ENCODE assay signal across 1 cellular context in genomic region chr2:64525323-64525625, GRCh38.
A peak's percentile ranks its signal among the peaks of the same experiment; 100 is the strongest.
TF ChIP-seq lines count a peak whose summit lies in the region.

No MANE protein-coding gene starts in this region.

TF ChIP-seq in K562, 482 proteins besides CTCF, POLR2A, EP300 and RAD21 (continued from another document):
- TF ChIP-seq JUND (IDR thresholded peaks at IDR 0.05; ENCODE audit: borderline replicate concordance, low read depth, low read length) (peak; percentile 73; the same call in 1 of the 2 replicates), JUND (tag; IDR thresholded peaks at IDR 0.05; ENCODE audit: borderline replicate concordance, low read depth, low read length) (peak; percentile 63; the same call in 1 of the 3 replicates), SPI1 (IDR thresholded peaks at IDR 0.05; ENCODE audit: borderline replicate concordance, low read depth, low read length) (no peak), ZNF609 (CRISPR knock-in tag; IDR thresholded peaks at IDR 0.05; ENCODE audit: borderline replicate concordance) (no peak), ZBTB7A (IDR thresholded peaks at IDR 0.05; ENCODE audit: borderline replicate concordance, control insufficient read depth, low read depth, low read length) (no peak), ZNF696 (CRISPR knock-in tag; conservative IDR thresholded peaks at IDR 0.05) (no peak), ATF3 (IDR thresholded peaks at IDR 0.05) (peak; percentile 74), ATF3 (CRISPR knock-in tag; conservative IDR thresholded peaks at IDR 0.05) (no peak), ZNF212 (CRISPR knock-in tag; IDR thresholded peaks at IDR 0.05) (no peak)
